Comparison of ENCODE assay signal across 13 cellular contexts in genomic region chr7:47654672-47655340, GRCh38.
DNase-seq lines count a peak whose midpoint lies in the region; ATAC-seq and TF ChIP-seq lines count a peak whose summit lies in the region.
"Had no signal": no experiment of that assay in that cellular context is flagged by ENCODE, and none has a peak within 500 bp of the region (broad histone marks: within the 10 kb centered on the region; RNA-seq: fewer than 3 reads in every experiment).

No MANE protein-coding gene starts in this region.

- in situ Hi-C loops in Panc1 (cut with HindIII; ENCODE audit: low pct_unique_long_range_greater_than_20kb, low sequenced_read_pairs): no loop called here

- no peaks in the 10 kb centered on the region for H3K36me3 ChIP-seq in Caco-2 (ENCODE audit: control insufficient read depth, insufficient read depth, low read length)
- H3K36me3 ChIP-seq in Panc1 (ENCODE audit: control insufficient read depth, insufficient read depth, low read length): no peaks in the 10 kb centered on the region
- no peaks in the 10 kb centered on the region for H3K36me3 ChIP-seq in right lobe of liver

- intact Hi-C loops in Caco-2 (cut with micrococcal nuclease; ENCODE audit: unreplicated experiment): no loop called here
- intact Hi-C loops in Panc1 (cut with micrococcal nuclease; ENCODE audit: unreplicated experiment): no loop called here
- intact Hi-C loops in right lobe of liver (cut with DNase I): no loop called here

- DNase-seq in Caco-2: no peak
- DNase-seq in Panc1 (ENCODE audit: low read depth, low spot score): no peak
- peak; percentile 83 for DNase-seq in fibroblast of pulmonary artery (ENCODE audit: low read depth)
- DNase-seq in skeletal muscle cell (ENCODE audit: low read depth): peak; percentile 59
- no peak for DNase-seq in NCI-H128 (lab: John Stamatoyannopoulos, UW; ENCODE audit: unreplicated experiment)
- no peak for DNase-seq in DMS79 (lab: John Stamatoyannopoulos, UW)
- DNase-seq in right lobe of liver: no peak
- DNase-seq: activated CD8-positive, alpha-beta T cell treated with anti-CD3 and anti-CD28 coated beads for 36 hours; DMS153; NCI-H1694; NCI-H510A had no signal

- H3K27me3 Mint-ChIP-seq in Caco-2 (ENCODE audit: insufficient read depth, unreplicated experiment): no peaks in the 10 kb centered on the region
- H3K27me3 Mint-ChIP-seq: activated CD8-positive, alpha-beta T cell treated with anti-CD3 and anti-CD28 coated beads for 36 hours had no signal

- ATAC-seq in Panc1 (no peak), HG02981 (IDR thresholded peaks at IDR 0.05; ENCODE audit: unreplicated experiment) (no peak), right lobe of liver (no peak)
- ATAC-seq: activated CD8-positive, alpha-beta T cell treated with anti-CD3 and anti-CD28 coated beads for 36 hours had no signal

- no peak overlapping the region for H3K4me3 Mint-ChIP-seq in Caco-2 (ENCODE audit: unreplicated experiment)
- H3K4me3 Mint-ChIP-seq: activated CD8-positive, alpha-beta T cell treated with anti-CD3 and anti-CD28 coated beads for 36 hours had no signal

- TF ChIP-seq POLR2A in right lobe of liver (IDR thresholded peaks at IDR 0.05): no peak

- H3K4me3 ChIP-seq in Caco-2 (ENCODE audit: low read depth, low read length): no peak overlapping the region
- H3K4me3 ChIP-seq in Panc1 (ENCODE audit: low read depth in 2 of 2, low read length in 2 of 2): no peak overlapping the region
- no peak overlapping the region for H3K4me3 ChIP-seq in fibroblast of pulmonary artery (replicated peaks; ENCODE audit: low read depth, low read length)
- H3K4me3 ChIP-seq in skeletal muscle cell (ENCODE audit: low read depth, low read length): no peak overlapping the region
- no peak overlapping the region for H3K4me3 ChIP-seq in right lobe of liver

- peak overlapping the region; percentile 39 for H3K27ac Mint-ChIP-seq in Caco-2 (ENCODE audit: unreplicated experiment)
- H3K27ac Mint-ChIP-seq: activated CD8-positive, alpha-beta T cell treated with anti-CD3 and anti-CD28 coated beads for 36 hours had no signal

- H3K27me3 ChIP-seq in Caco-2 (replicated peaks; ENCODE audit: control insufficient read depth, insufficient read depth, low read length): no peaks in the 10 kb centered on the region
- no peaks in the 10 kb centered on the region for H3K27me3 ChIP-seq in Panc1 (ENCODE audit: control insufficient read depth, insufficient read depth, low read length)
- no peaks in the 10 kb centered on the region for H3K27me3 ChIP-seq in right lobe of liver

- WGBS in right lobe of liver (ENCODE audit: insufficient coverage, low coverage, low lambda C conversion rate, missing lambda C conversion rate): 85% methylated on average over 6 of the region's 16 CpGs

- POLR2A ChIA-PET in Caco-2 (lab: Charles Lee): no interaction called here
- POLR2A ChIA-PET in Panc1 (lab: Charles Lee): interaction anchor here (0.6 to 0.7 kb wide), 2 partner anchors 12 to 28 kb away, joined by 3 to 7 read pairs; no protein-coding TSS in a partner anchor

- H3K9me3 Mint-ChIP-seq in Caco-2 (ENCODE audit: unreplicated experiment): no peaks in the 10 kb centered on the region
- H3K9me3 Mint-ChIP-seq: activated CD8-positive, alpha-beta T cell treated with anti-CD3 and anti-CD28 coated beads for 36 hours had no signal

- peaks cover 4% of the 10 kb centered on the region for H3K36me3 Mint-ChIP-seq in Caco-2 (ENCODE audit: insufficient read depth, unreplicated experiment)

- TF ChIP-seq CTCF in Caco-2 (IDR thresholded peaks at IDR 0.05; ENCODE audit: insufficient read depth in 1 of 2, low read depth in 1 of 2, low read length in 1 of 2, severe bottlenecking in 1 of 2, unreplicated experiment in 1 of 2): no peak
- TF ChIP-seq CTCF in Panc1 (IDR thresholded peaks at IDR 0.05): no peak
- no peak for TF ChIP-seq CTCF in fibroblast of pulmonary artery (IDR thresholded peaks at IDR 0.05; ENCODE audit: low read length, missing control alignments)
- TF ChIP-seq CTCF in right lobe of liver (IDR thresholded peaks at IDR 0.05): no peak

- peak overlapping the region; percentile 98 for H3K27ac ChIP-seq in Panc1 (ENCODE audit: low read length)
- H3K27ac ChIP-seq in right lobe of liver: no peak overlapping the region
- H3K27ac ChIP-seq: epithelial cell of prostate had no signal

- BruUV-seq in Caco-2 (replicated peaks; lab: Mats Ljungman, UMichigan) (no TSS peak), Panc1 (replicated peaks; lab: Mats Ljungman, UMichigan) (no TSS peak)

- H3K4me1 Mint-ChIP-seq in Caco-2 (ENCODE audit: low read depth, unreplicated experiment): peaks cover 13% of the 10 kb centered on the region

- H3K9me3 ChIP-seq in Caco-2: no peaks in the 10 kb centered on the region
- H3K9me3 ChIP-seq in Panc1 (ENCODE audit: control insufficient read depth, insufficient read depth, low read depth, low read length): no peaks in the 10 kb centered on the region
- no peaks in the 10 kb centered on the region for H3K9me3 ChIP-seq in right lobe of liver

- peaks cover 43% of the 10 kb centered on the region for H3K4me1 ChIP-seq in Caco-2
- H3K4me1 ChIP-seq in Panc1 (ENCODE audit: control insufficient read depth, insufficient read depth, low read length): peaks cover 26% of the 10 kb centered on the region
- no peaks in the 10 kb centered on the region for H3K4me1 ChIP-seq in right lobe of liver

- CTCF ChIA-PET in Caco-2 (lab: Charles Lee): interaction anchor here (0.6 kb wide), 1 partner anchor 292 kb away, joined by 3 read pairs; no protein-coding TSS in a partner anchor
- CTCF ChIA-PET in Panc1 (lab: Charles Lee): interaction anchor here (0.6 kb wide), 1 partner anchor 554 kb away, joined by 3 read pairs; no protein-coding TSS in a partner anchor

Comparison
In these comparisons a context has a peak if more than half of its experiments do, and no peak if none do; other contexts are left out.
1. DNase-seq: peak in fibroblast of pulmonary artery (single experiment) and skeletal muscle cell (single experiment); none in Caco-2 (0 of 2), Panc1 (single experiment), NCI-H128 (single experiment), DMS79 (single experiment) and right lobe of liver (0 of 3).